In genomic region chr2:119730598-119731278, GRCh38 we compare ENCODE assay signal across 19 cellular contexts. TPM values are rescaled to one million over a fixed set of nuclear protein-coding genes. Genes with fewer than 3 reads are reported as not detected.
DNase-seq lines count a peak whose midpoint lies in the region; ATAC-seq and TF ChIP-seq lines count a peak whose summit lies in the region.
"Had no signal": no experiment of that assay in that cellular context is flagged by ENCODE, and none has a peak within 500 bp of the region (broad histone marks: within the 10 kb centered on the region; RNA-seq: fewer than 3 reads in every experiment).

No MANE protein-coding gene starts in this region.

- TF ChIP-seq CTCF in RWPE2 (IDR thresholded peaks at IDR 0.05; ENCODE audit: poor library complexity, severe bottlenecking) (no peak), stomach (IDR thresholded peaks at IDR 0.05) (no peak)

- H3K36me3 ChIP-seq in RWPE2 (ENCODE audit: low read depth) (no peaks in the 10 kb centered on the region), stomach (no peaks in the 10 kb centered on the region)
- H3K36me3 ChIP-seq: spleen, uterus had no signal

- peak; percentile 24 for DNase-seq in NCI-H2196 (lab: John Stamatoyannopoulos, UW; ENCODE audit: unreplicated experiment)
- no peak for DNase-seq in NCI-H2196 treated with DMSO at 0.1 percent for 48 hours (lab: John Stamatoyannopoulos, UW; ENCODE audit: unreplicated experiment)
- DNase-seq in RWPE2 (ENCODE audit: low spot score) = no peak
- DNase-seq in islet precursor cell = peak; percentile 51
- peak; percentile 1 for DNase-seq in stomach
- no peak for DNase-seq in NCI-H226
- no peak for DNase-seq in activated CD4-positive, alpha-beta T cell treated with anti-CD3 and anti-CD28 coated beads for 48 hours
- DNase-seq: activated CD4-positive, alpha-beta memory T cell treated with anti-CD3 and anti-CD28 coated beads, Interleukin-2, amount 10 ng/mL, durations not matched to agents 7 days and 5 days; activated naive CD8-positive, alpha-beta T cell treated with anti-CD3 and anti-CD28 coated beads, Interleukin-2, amount 10 ng/mL, durations not matched to agents 7 days and 5 days; activated T-cell treated with anti-CD3 and anti-CD28 coated beads, Interleukin-2, amount 50 U/mL, for 72 hours; C1 segment of cervical spinal cord; central memory CD4-positive, alpha-beta T cell; effector memory CD4-positive, alpha-beta T cell; EL; naive B cell; NCI-H1417 treated with DMSO at 0.1 percent for 48 hours; spleen; uterus had no signal

- no peak overlapping the region for H3K4me3 ChIP-seq in RWPE2 (ENCODE audit: severe bottlenecking)
- H3K4me3 ChIP-seq in stomach = no peak overlapping the region
- H3K4me3 ChIP-seq: spleen, uterus had no signal

- ATAC-seq in RWPE2 (ENCODE audit: low read depth) (peak; percentile 83), HG03469 (IDR thresholded peaks at IDR 0.05; ENCODE audit: unreplicated experiment) (no peak)
- ATAC-seq: activated T-cell treated with anti-CD3 and anti-CD28 coated beads, Interleukin-2, amount 50 U/mL, for 72 hours had no signal

- TF ChIP-seq POLR2A in stomach (IDR thresholded peaks at IDR 0.05) = no peak

- no peaks in the 10 kb centered on the region for H3K9me3 ChIP-seq in RWPE2 (ENCODE audit: severe bottlenecking)
- no peaks in the 10 kb centered on the region for H3K9me3 ChIP-seq in stomach
- H3K9me3 ChIP-seq: spleen, uterus had no signal

- no peaks in the 10 kb centered on the region for H3K27me3 ChIP-seq in RWPE2 (ENCODE audit: insufficient read depth, poor library complexity, severe bottlenecking)
- H3K27me3 ChIP-seq in stomach = peaks cover 0 to 3% (median 0%) of the 10 kb centered on the region in 3 donors
- H3K27me3 ChIP-seq: spleen, uterus had no signal

- H3K27ac ChIP-seq in RWPE2 (ENCODE audit: poor library complexity, severe bottlenecking) (no peak overlapping the region), stomach (no peak overlapping the region)
- H3K27ac ChIP-seq: spleen, uterus had no signal

- intact Hi-C loops in stomach (cut with DNase I; ENCODE audit: low total_unique reads) = no loop called here

- no peaks in the 10 kb centered on the region for H3K4me1 ChIP-seq in RWPE2 (ENCODE audit: insufficient read depth, poor library complexity, severe bottlenecking)
- no peaks in the 10 kb centered on the region for H3K4me1 ChIP-seq in stomach
- H3K4me1 ChIP-seq: spleen, uterus had no signal

- TF ChIP-seq EP300 in stomach (IDR thresholded peaks at IDR 0.05) = no peak

- 73 to 83% (median 80%) methylated on average over 9 of the region's 9 CpGs for WGBS in stomach, 5 donors

RNA-seq across cellular contexts. Expression of gene PTPN4, which starts 29.0 kb away (rescaled TPM):
- 100 to 1,000 TPM in 2 of 5 donors, 10 to 100 TPM in 2, 1 to 10 TPM in 1; 8.1 to 450 (median 52.5) TPM for total RNA-seq in stomach
- 1 to 10 TPM; 2.9 to 3.8 (median 3.5) TPM for polyA plus RNA-seq in stomach

RNA-seq across cellular contexts. Expression of gene TMEM177, which starts 51.7 kb away (rescaled TPM):
- 10 to 100 TPM in 1 of 5 donors, 1 to 10 TPM in 3, not detected in 1; 3.9 to 15.2 (median 6.4) TPM for total RNA-seq in stomach
- polyA plus RNA-seq in stomach = 1 to 10 TPM; 4.4 to 8.1 (median 7.1) TPM

Comparison
In these comparisons a context has a peak if more than half of its experiments do, and no peak if none do; other contexts are left out.
1. DNase-seq: peak in NCI-H2196 (single experiment), islet precursor cell (single experiment) and stomach (single experiment); none in NCI-H2196 treated with DMSO at 0.1 percent for 48 hours (single experiment), RWPE2 (single experiment), NCI-H226 (single experiment) and activated CD4-positive, alpha-beta T cell treated with anti-CD3 and anti-CD28 coated beads for 48 hours (single experiment).